ENCODE assay signal across 9 cellular contexts in the genomic region with DNA sequence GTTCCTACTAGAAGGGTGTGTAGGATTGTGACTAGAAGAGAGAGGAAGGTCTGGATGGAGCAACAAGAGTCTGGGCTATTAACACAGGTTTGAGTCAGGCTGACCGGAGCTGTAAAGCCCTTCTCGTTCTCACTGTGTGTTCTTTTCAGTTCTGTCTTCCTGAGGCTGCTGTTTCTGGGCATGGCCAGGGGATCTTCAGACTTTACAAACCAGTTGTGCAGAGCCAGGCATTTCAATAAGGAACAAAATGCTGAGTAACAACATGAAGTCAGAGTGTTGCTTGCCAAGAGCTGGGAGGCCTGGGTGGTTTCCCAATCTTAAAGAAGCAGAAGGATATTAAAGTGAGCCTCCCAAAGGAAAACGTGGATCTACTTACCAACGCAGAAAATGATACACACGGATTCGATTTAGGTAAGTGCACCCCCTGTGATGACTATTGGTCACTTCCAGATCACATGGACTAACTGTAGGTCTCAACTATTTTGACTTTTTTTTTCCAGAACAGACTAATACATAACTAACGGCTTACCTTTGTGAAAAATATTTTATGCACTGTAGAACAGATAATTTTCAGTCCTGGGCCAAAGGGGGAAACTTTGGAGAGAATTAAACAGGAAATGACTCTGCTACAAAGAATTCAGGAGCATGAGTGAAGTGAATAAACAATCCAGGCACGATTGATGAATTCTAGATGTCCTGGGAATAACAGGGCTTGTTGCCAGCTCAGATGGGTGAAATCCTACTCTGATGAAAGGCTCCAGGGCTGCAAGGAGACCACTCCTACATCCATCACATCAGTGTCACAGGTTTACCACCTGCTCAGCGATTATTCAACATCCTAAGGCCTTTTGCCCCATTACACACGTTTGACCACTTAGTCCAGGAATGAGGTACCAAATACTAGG.
DNase-seq lines count a peak whose midpoint lies in the region; ATAC-seq, FAIRE-seq and TF ChIP-seq lines count a peak whose summit lies in the region.
"Had no signal": no experiment of that assay in that cellular context is flagged by ENCODE, and none has a peak within 500 bp of the region (broad histone marks: within the 10 kb centered on the region; RNA-seq: fewer than 3 reads in every experiment).

No MANE protein-coding gene starts in this region.

- intact Hi-C loops in activated CD4-positive, alpha-beta T cell treated with anti-CD3 and anti-CD28 coated beads, Interleukin-2, amount 10 ng/mL, durations not matched to agents 24 days and 14 days (cut with micrococcal nuclease): no loop called here

- CTCF ChIA-PET in activated naive CD4-positive, alpha-beta T cell treated with anti-CD3 and anti-CD28 coated beads, Interleukin-2, amount 10 ng/mL, durations not matched to agents 7 days and 5 days (lab: Charles Lee): interaction anchor here (1.1 to 1.9 kb wide), 5 partner anchors 13 to 22 kb away, joined by 3 to 8 read pairs (median 3); no protein-coding TSS in a partner anchor

- no peak for DNase-seq in activated naive CD8-positive, alpha-beta T cell treated with anti-CD3 and anti-CD28 coated beads for 36 hours
- DNase-seq in RCC 7860 (ENCODE audit: low spot score) (peak; percentile 85), NCI-H2029 treated with DMSO at 0.1 percent for 48 hours (lab: John Stamatoyannopoulos, UW) (no peak)
- no peak for DNase-seq in activated naive CD4-positive, alpha-beta T cell treated with anti-CD3 and anti-CD28 coated beads, Interleukin-2, amount 10 ng/mL, durations not matched to agents 7 days and 5 days
- DNase-seq in activated CD4-positive, alpha-beta T cell treated with anti-CD3 and anti-CD28 coated beads, Interleukin-2, amount 10 ng/mL, durations not matched to agents 24 days and 14 days: no peak

- peak overlapping the region; percentile 11 for H3K27ac Mint-ChIP-seq in activated naive CD8-positive, alpha-beta T cell
- no peak overlapping the region for H3K27ac Mint-ChIP-seq in activated naive CD8-positive, alpha-beta T cell treated with anti-CD3 and anti-CD28 coated beads for 36 hours
- H3K27ac Mint-ChIP-seq in nephron: peak overlapping the region; percentile 82 to 99 (median 99)
- H3K27ac Mint-ChIP-seq in activated naive CD4-positive, alpha-beta T cell treated with anti-CD3 and anti-CD28 coated beads, Interleukin-2, amount 10 ng/mL, durations not matched to agents 7 days and 5 days: no peak overlapping the region
- no peak overlapping the region for H3K27ac Mint-ChIP-seq in activated CD4-positive, alpha-beta T cell treated with anti-CD3 and anti-CD28 coated beads, Interleukin-2, amount 10 ng/mL, durations not matched to agents 24 days and 14 days

- H3K4me3 Mint-ChIP-seq in activated naive CD8-positive, alpha-beta T cell: no peak overlapping the region
- H3K4me3 Mint-ChIP-seq in activated naive CD8-positive, alpha-beta T cell treated with anti-CD3 and anti-CD28 coated beads for 36 hours: no peak overlapping the region
- H3K4me3 Mint-ChIP-seq in nephron: peak overlapping the region in 1 of 3 experiments; percentile 29
- H3K4me3 Mint-ChIP-seq in activated naive CD4-positive, alpha-beta T cell treated with anti-CD3 and anti-CD28 coated beads, Interleukin-2, amount 10 ng/mL, durations not matched to agents 7 days and 5 days: no peak overlapping the region
- H3K4me3 Mint-ChIP-seq in activated CD4-positive, alpha-beta T cell treated with anti-CD3 and anti-CD28 coated beads, Interleukin-2, amount 10 ng/mL, durations not matched to agents 24 days and 14 days: no peak overlapping the region

- no peaks in the 10 kb centered on the region for H3K27me3 Mint-ChIP-seq in activated naive CD8-positive, alpha-beta T cell
- H3K27me3 Mint-ChIP-seq in activated naive CD8-positive, alpha-beta T cell treated with anti-CD3 and anti-CD28 coated beads for 36 hours: no peaks in the 10 kb centered on the region
- peaks cover 4% of the 10 kb centered on the region for H3K27me3 Mint-ChIP-seq in nephron (ENCODE audit: low read depth)
- no peaks in the 10 kb centered on the region for H3K27me3 Mint-ChIP-seq in activated naive CD4-positive, alpha-beta T cell treated with anti-CD3 and anti-CD28 coated beads, Interleukin-2, amount 10 ng/mL, durations not matched to agents 7 days and 5 days
- H3K27me3 Mint-ChIP-seq in activated CD4-positive, alpha-beta T cell treated with anti-CD3 and anti-CD28 coated beads, Interleukin-2, amount 10 ng/mL, durations not matched to agents 24 days and 14 days: no peaks in the 10 kb centered on the region

- H3K4me1 Mint-ChIP-seq in activated naive CD8-positive, alpha-beta T cell (ENCODE audit: low read depth): peaks cover 5% of the 10 kb centered on the region
- peaks cover 18% of the 10 kb centered on the region for H3K4me1 Mint-ChIP-seq in activated naive CD8-positive, alpha-beta T cell treated with anti-CD3 and anti-CD28 coated beads for 36 hours
- H3K4me1 Mint-ChIP-seq in nephron: peaks cover 22% of the 10 kb centered on the region
- H3K4me1 Mint-ChIP-seq in activated naive CD4-positive, alpha-beta T cell treated with anti-CD3 and anti-CD28 coated beads, Interleukin-2, amount 10 ng/mL, durations not matched to agents 7 days and 5 days: peaks cover 30% of the 10 kb centered on the region
- H3K4me1 Mint-ChIP-seq in activated CD4-positive, alpha-beta T cell treated with anti-CD3 and anti-CD28 coated beads, Interleukin-2, amount 10 ng/mL, durations not matched to agents 24 days and 14 days: peaks cover 17% of the 10 kb centered on the region

- peak; percentile 85 for ATAC-seq in esophagus mucosa

- peak; percentile 79 for FAIRE-seq in RCC 7860 (lab: Jason Lieb, UNC)
- FAIRE-seq: G401.6 had no signal

- TF ChIP-seq CTCF in nephron (IDR thresholded peaks at IDR 0.05; ENCODE audit: unreplicated experiment in 3 of 3): no peak

- no peaks in the 10 kb centered on the region for H3K9me3 Mint-ChIP-seq in activated naive CD8-positive, alpha-beta T cell (ENCODE audit: low read depth)
- H3K9me3 Mint-ChIP-seq in activated naive CD8-positive, alpha-beta T cell treated with anti-CD3 and anti-CD28 coated beads for 36 hours: no peaks in the 10 kb centered on the region
- no peaks in the 10 kb centered on the region for H3K9me3 Mint-ChIP-seq in nephron
- no peaks in the 10 kb centered on the region for H3K9me3 Mint-ChIP-seq in activated naive CD4-positive, alpha-beta T cell treated with anti-CD3 and anti-CD28 coated beads, Interleukin-2, amount 10 ng/mL, durations not matched to agents 7 days and 5 days
- H3K9me3 Mint-ChIP-seq in activated CD4-positive, alpha-beta T cell treated with anti-CD3 and anti-CD28 coated beads, Interleukin-2, amount 10 ng/mL, durations not matched to agents 24 days and 14 days: peaks cover 6% of the 10 kb centered on the region

- H3K36me3 Mint-ChIP-seq in activated naive CD8-positive, alpha-beta T cell: no peaks in the 10 kb centered on the region
- H3K36me3 Mint-ChIP-seq in activated naive CD8-positive, alpha-beta T cell treated with anti-CD3 and anti-CD28 coated beads for 36 hours: no peaks in the 10 kb centered on the region
- no peaks in the 10 kb centered on the region for H3K36me3 Mint-ChIP-seq in nephron (ENCODE audit: low read depth)
- H3K36me3 Mint-ChIP-seq in activated naive CD4-positive, alpha-beta T cell treated with anti-CD3 and anti-CD28 coated beads, Interleukin-2, amount 10 ng/mL, durations not matched to agents 7 days and 5 days: no peaks in the 10 kb centered on the region
- H3K36me3 Mint-ChIP-seq in activated CD4-positive, alpha-beta T cell treated with anti-CD3 and anti-CD28 coated beads, Interleukin-2, amount 10 ng/mL, durations not matched to agents 24 days and 14 days (ENCODE audit: low read depth): no peaks in the 10 kb centered on the region

Comparison
In these comparisons a context has a peak if more than half of its experiments do, and no peak if none do; other contexts are left out.
1. H3K27ac Mint-ChIP-seq: peak in activated naive CD8-positive, alpha-beta T cell (single experiment) and nephron (3 of 3); none in activated naive CD8-positive, alpha-beta T cell treated with anti-CD3 and anti-CD28 coated beads for 36 hours (single experiment), activated naive CD4-positive, alpha-beta T cell treated with anti-CD3 and anti-CD28 coated beads, Interleukin-2, amount 10 ng/mL, durations not matched to agents 7 days and 5 days (single experiment) and activated CD4-positive, alpha-beta T cell treated with anti-CD3 and anti-CD28 coated beads, Interleukin-2, amount 10 ng/mL, durations not matched to agents 24 days and 14 days (single experiment).